In the genomic region with DNA sequence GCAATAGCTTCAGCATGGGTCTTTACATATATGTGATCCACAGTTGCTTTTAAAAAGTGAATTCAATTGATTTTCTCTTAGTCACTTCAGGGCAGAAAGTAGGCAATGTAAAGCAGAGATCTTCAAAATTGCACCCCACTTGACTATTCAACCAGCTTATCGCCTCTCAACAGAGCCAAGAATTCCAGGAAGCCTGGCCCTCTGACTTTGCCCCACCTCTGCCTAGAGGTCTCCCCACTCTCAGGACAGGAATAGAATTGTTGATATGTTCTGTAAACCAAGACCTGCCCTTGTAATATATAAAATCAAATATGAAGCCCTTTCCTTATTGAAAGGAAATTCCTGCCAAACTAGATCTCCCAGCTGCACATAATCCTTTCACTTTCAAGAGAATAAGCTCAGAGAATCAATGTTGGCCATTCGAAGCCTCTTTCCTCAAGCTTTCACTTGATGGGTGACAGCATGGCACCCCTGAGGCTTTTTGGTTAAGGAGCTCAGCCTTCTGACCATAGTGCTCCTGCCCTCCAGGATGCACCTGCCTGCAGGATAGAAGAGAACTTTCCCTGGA, we compare ENCODE assay signal across 19 cellular contexts.
"Had no signal": no experiment of that assay in that cellular context is flagged by ENCODE, and none has a peak within 500 bp of the region (broad histone marks: within the 10 kb centered on the region; RNA-seq: fewer than 3 reads in every experiment).

No MANE protein-coding gene starts in this region.

- H3K4me3 Mint-ChIP-seq: activated CD8-positive, alpha-beta T cell treated with anti-CD3 and anti-CD28 coated beads, Interleukin-2, amount 10 ng/mL, durations not matched to agents 7 days and 5 days; activated naive CD4-positive, alpha-beta T cell treated with anti-CD3 and anti-CD28 coated beads, Interleukin-2, amount 50 U/mL, for 24 hours; immature natural killer cell; naive B cell; neural progenitor cell; stimulated activated naive CD8-positive, alpha-beta T cell treated with anti-CD3 and anti-CD28 coated beads, Interleukin-15, Interleukin-2, amounts not matched to agents 100 ng/mL and 50 ng/mL, for 24 hours; WTC11 had no signal

- H3K4me1 ChIP-seq: psoas muscle had no signal

- H3K4me3 ChIP-seq: cardiac muscle cell, heart left ventricle, neural progenitor cell, psoas muscle, spleen, thoracic aorta had no signal

- H3K36me3 Mint-ChIP-seq: activated naive CD4-positive, alpha-beta T cell treated with anti-CD3 and anti-CD28 coated beads, Interleukin-2, amount 50 U/mL, for 24 hours; naive B cell; neural progenitor cell; WTC11 had no signal

- H3K9me3 Mint-ChIP-seq: activated naive CD4-positive, alpha-beta T cell treated with anti-CD3 and anti-CD28 coated beads, Interleukin-2, amount 50 U/mL, for 24 hours; immature natural killer cell; neural progenitor cell; stimulated activated naive CD8-positive, alpha-beta T cell treated with anti-CD3 and anti-CD28 coated beads, Interleukin-15, Interleukin-2, amounts not matched to agents 100 ng/mL and 50 ng/mL, for 24 hours; WTC11 had no signal

- H3K27me3 ChIP-seq: cardiac muscle cell, heart left ventricle, neural progenitor cell had no signal

- DNase-seq: activated CD4-positive, alpha-beta T cell treated with anti-CD3 and anti-CD28 coated beads for 4 hours; activated CD8-positive, alpha-beta memory T cell treated with anti-CD3 and anti-CD28 coated beads, Interleukin-2, amount 50 U/mL, for 4 hours; activated CD8-positive, alpha-beta T cell treated with anti-CD3 and anti-CD28 coated beads, Interleukin-2, amount 10 ng/mL, durations not matched to agents 7 days and 5 days; activated effector memory CD4-positive, alpha-beta T cell treated with anti-CD3 and anti-CD28 coated beads, Interleukin-2, amount 50 U/mL, for 16 hours; activated T-cell treated with anti-CD3 and anti-CD28 coated beads, Interleukin-2, amount 50 U/mL, for 48 hours; heart left ventricle; immature natural killer cell; midbrain; naive B cell; psoas muscle; spleen; T1000 had no signal

- H3K27ac ChIP-seq: cardiac muscle cell, heart left ventricle, neural progenitor cell, psoas muscle, thoracic aorta had no signal

- H3K9ac ChIP-seq: neural progenitor cell had no signal

- H3K9me3 ChIP-seq: heart left ventricle, psoas muscle, spleen, thoracic aorta had no signal

- ATAC-seq: activated CD8-positive, alpha-beta T cell treated with anti-CD3 and anti-CD28 coated beads, Interleukin-2, amount 10 ng/mL, durations not matched to agents 7 days and 5 days; psoas muscle; sciatic nerve; WTC11 had no signal

- H2AFZ ChIP-seq: neural progenitor cell had no signal

- H3K36me3 ChIP-seq: cardiac muscle cell, heart left ventricle, neural progenitor cell, spleen, thoracic aorta had no signal

- H3K4me2 ChIP-seq: neural progenitor cell had no signal

- H3K4me1 Mint-ChIP-seq: activated naive CD4-positive, alpha-beta T cell treated with anti-CD3 and anti-CD28 coated beads, Interleukin-2, amount 50 U/mL, for 24 hours; immature natural killer cell; naive B cell had no signal

- H3K27ac Mint-ChIP-seq: activated CD8-positive, alpha-beta T cell treated with anti-CD3 and anti-CD28 coated beads, Interleukin-2, amount 10 ng/mL, durations not matched to agents 7 days and 5 days; activated naive CD4-positive, alpha-beta T cell treated with anti-CD3 and anti-CD28 coated beads, Interleukin-2, amount 50 U/mL, for 24 hours; immature natural killer cell; naive B cell; neural progenitor cell; stimulated activated naive CD8-positive, alpha-beta T cell treated with anti-CD3 and anti-CD28 coated beads, Interleukin-15, Interleukin-2, amounts not matched to agents 100 ng/mL and 50 ng/mL, for 24 hours; WTC11 had no signal
